In the genomic region with DNA sequence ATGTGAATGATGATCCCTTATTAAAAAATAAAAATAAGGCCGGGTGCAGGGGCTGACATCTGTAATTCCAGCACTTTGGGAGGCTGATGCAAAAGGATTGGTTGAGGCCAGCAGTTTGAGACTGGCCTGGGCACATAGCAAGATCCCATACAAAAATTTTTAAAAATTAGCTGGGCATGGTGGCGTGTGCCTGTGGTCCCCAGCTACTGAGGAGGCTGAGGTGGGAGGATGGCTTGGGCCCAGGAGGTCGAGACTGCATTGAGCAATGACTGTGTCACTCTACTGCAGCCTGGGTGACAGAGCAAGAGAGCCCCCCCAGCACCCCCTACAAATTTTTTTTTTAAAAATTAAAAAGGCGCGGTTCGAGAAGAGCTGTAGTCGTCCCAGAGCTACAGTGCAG, we compare ENCODE assay signal across 8 cellular contexts. TPM values are rescaled to one million over a fixed set of nuclear protein-coding genes. Genes with fewer than 3 reads are reported as not detected.
DNase-seq lines count a peak whose midpoint lies in the region; ATAC-seq, FAIRE-seq and TF ChIP-seq lines count a peak whose summit lies in the region.

No MANE protein-coding gene starts in this region.

- no peak for TF ChIP-seq CTCF in A549 (IDR thresholded peaks at IDR 0.05)

- no peak for TF ChIP-seq RAD21 in A549 (conservative IDR thresholded peaks at IDR 0.05 in 1 of 2, IDR thresholded peaks at IDR 0.05 in 1 of 2)

- H3K4me1 Mint-ChIP-seq in IgD-negative memory B cell = peaks cover 10 to 17% (median 11%) of the 10 kb centered on the region in 3 donors
- peaks cover 20 to 39% (median 30%) of the 10 kb centered on the region in 7 donors for H3K4me1 Mint-ChIP-seq in naive thymus-derived CD4-positive, alpha-beta T cell

- H3K4me1 ChIP-seq in A549 = peaks cover 63% of the 10 kb centered on the region
- peaks cover 10 to 28% of the 10 kb centered on the region in 2 donors for H3K4me1 ChIP-seq in naive thymus-derived CD4-positive, alpha-beta T cell (ENCODE audit: control insufficient read depth in 2 of 2, insufficient read depth in 2 of 2, low read length in 2 of 2)

- H3K27ac Mint-ChIP-seq in IgD-negative memory B cell = peak overlapping the region in 2 of 3 donors; percentile 94 to 95
- H3K27ac Mint-ChIP-seq in naive thymus-derived CD4-positive, alpha-beta T cell = peak overlapping the region; percentile 76 to 94 (median 87)

- peak overlapping the region; percentile 98; the same call in 1 of the 3 replicates for H3K4me3 ChIP-seq in A549
- peak overlapping the region; percentile 96 for H3K4me3 ChIP-seq in naive thymus-derived CD4-positive, alpha-beta T cell (ENCODE audit: low read length)

- POLR2A ChIA-PET in A549 (lab: Yijun Ruan, JAX) = interaction anchor here (0.6 to 2.3 kb wide), 3 partner anchors 14 to 392 kb away, joined by 3 to 6 read pairs (median 3); no protein-coding TSS in a partner anchor
- POLR2A ChIA-PET in naive thymus-derived CD4-positive, alpha-beta T cell (lab: Charles Lee) = interaction anchor here (0.6 to 8.3 kb wide), 6 partner anchors 12 to 78 kb away, joined by 3 to 106 read pairs (median 4); a partner anchor contains a TSS

- H3K4me3 Mint-ChIP-seq in IgD-negative memory B cell = peak overlapping the region; percentile 86 to 96 (median 95)
- H3K4me3 Mint-ChIP-seq in naive thymus-derived CD4-positive, alpha-beta T cell = peak overlapping the region; percentile 81 to 91 (median 88)

- no peaks in the 10 kb centered on the region for H3K36me3 ChIP-seq in naive thymus-derived CD4-positive, alpha-beta T cell (ENCODE audit: control insufficient read depth in 2 of 3, insufficient read depth in 3 of 3, low read length in 3 of 3)

- H3K27me3 Mint-ChIP-seq in IgD-negative memory B cell = no peaks in the 10 kb centered on the region
- H3K27me3 Mint-ChIP-seq in naive thymus-derived CD4-positive, alpha-beta T cell = no peaks in the 10 kb centered on the region

- peak overlapping the region; percentile 89 for H3K4me2 ChIP-seq in A549

- H3K27me3 ChIP-seq in naive thymus-derived CD4-positive, alpha-beta T cell (ENCODE audit: control insufficient read depth in 2 of 2, insufficient read depth in 2 of 2, low read length in 2 of 2) = no peaks in the 10 kb centered on the region

- no peaks in the 10 kb centered on the region for H3K9me3 ChIP-seq in A549
- no peaks in the 10 kb centered on the region for H3K9me3 ChIP-seq in naive thymus-derived CD4-positive, alpha-beta T cell (ENCODE audit: control insufficient read depth in 2 of 3, low read length in 3 of 3)

- FAIRE-seq in A549 (lab: Jason Lieb, UNC) (no peak), H54 (lab: Jason Lieb, UNC) (no peak)

- intact Hi-C loops in naive thymus-derived CD4-positive, alpha-beta T cell (cut with micrococcal nuclease) = loop anchor here (2.0 to 10.0 kb wide), 6 partner anchors 13 to 863 kb away; a partner anchor contains a TSS

- TF ChIP-seq POLR2A in A549 (IDR thresholded peaks at IDR 0.05; ENCODE audit: low read length) (no peak), H54 (IDR thresholded peaks at IDR 0.05; ENCODE audit: low read depth, low read length) (no peak)

- DNase-seq in A549 (ENCODE audit: low read depth in 1 of 2, low spot score in 1 of 2) = no peak
- no peak for DNase-seq in naive thymus-derived CD4-positive, alpha-beta T cell
- no peak for DNase-seq in H54 (ENCODE audit: insufficient read length, low spot score)
- DNase-seq in NCI-H82 (lab: John Stamatoyannopoulos, UW) = no peak
- no peak for DNase-seq in activated gamma-delta T cell (lab: John Stamatoyannopoulos, UW)
- DNase-seq in GOT3 (lab: John Stamatoyannopoulos, UW) = no peak

- no peak for ATAC-seq in A549
- no peak for ATAC-seq in naive thymus-derived CD4-positive, alpha-beta T cell

- H3K9me3 Mint-ChIP-seq in IgD-negative memory B cell = no peaks in the 10 kb centered on the region
- H3K9me3 Mint-ChIP-seq in naive thymus-derived CD4-positive, alpha-beta T cell = no peaks in the 10 kb centered on the region

- no peaks in the 10 kb centered on the region for H3K36me3 Mint-ChIP-seq in IgD-negative memory B cell
- peaks cover 0 to 6% (median 0%) of the 10 kb centered on the region in 5 donors for H3K36me3 Mint-ChIP-seq in naive thymus-derived CD4-positive, alpha-beta T cell

- WGBS in A549 (ENCODE audit: missing lambda C conversion rate) = 87% methylated on average over 7 of the region's 7 CpGs

- no peak for TF ChIP-seq EP300 in A549 (IDR thresholded peaks at IDR 0.05)

- CTCF ChIA-PET in A549 (lab: Yijun Ruan, JAX) = interaction anchor here (1.0 to 1.4 kb wide), 2 partner anchors 8 to 14 kb away, joined by 3 read pairs; no protein-coding TSS in a partner anchor
- CTCF ChIA-PET in naive thymus-derived CD4-positive, alpha-beta T cell (lab: Charles Lee) = interaction anchor here (0.7 to 1.2 kb wide), 3 partner anchors 13 to 1205 kb away, joined by 3 to 4 read pairs (median 3); no protein-coding TSS in a partner anchor

- H3K27ac ChIP-seq in A549 = peak overlapping the region; percentile 98 to 99
- H3K27ac ChIP-seq in cingulate gyrus (ENCODE audit: low read depth, low read length) = peak overlapping the region; percentile 84
- peak overlapping the region; percentile 84 for H3K27ac ChIP-seq in naive thymus-derived CD4-positive, alpha-beta T cell (ENCODE audit: low read depth, low read length)

TF ChIP-seq in A549, 52 proteins besides CTCF, POLR2A, EP300 and RAD21:
- TF ChIP-seq ZNF302 (CRISPR knock-in tag; IDR thresholded peaks at IDR 0.05) (no peak), CHD2 (IDR thresholded peaks at IDR 0.05; ENCODE audit: low read length, partially characterized antibody) (no peak), ESRRA (IDR thresholded peaks at IDR 0.05; ENCODE audit: borderline replicate concordance, low read length) (no peak), CHD4 (IDR thresholded peaks at IDR 0.05; ENCODE audit: borderline replicate concordance) (no peak), CBX2 (IDR thresholded peaks at IDR 0.05; ENCODE audit: borderline replicate concordance, low read depth) (no peak), TFCP2L1 (CRISPR knock-in tag; IDR thresholded peaks at IDR 0.05) (no peak), JUNB (IDR thresholded peaks at IDR 0.05) (no peak), HEYL (CRISPR knock-in tag; IDR thresholded peaks at IDR 0.05) (no peak), HOXA7 (CRISPR knock-in tag; IDR thresholded peaks at IDR 0.05) (no peak), ZC3H11A (IDR thresholded peaks at IDR 0.05) (no peak), POLR2AphosphoS2 (conservative IDR thresholded peaks at IDR 0.05; ENCODE audit: low read length) (no peak), KDM1A (IDR thresholded peaks at IDR 0.05; ENCODE audit: low read depth) (no peak)
- TF ChIP-seq, protein P1, sequence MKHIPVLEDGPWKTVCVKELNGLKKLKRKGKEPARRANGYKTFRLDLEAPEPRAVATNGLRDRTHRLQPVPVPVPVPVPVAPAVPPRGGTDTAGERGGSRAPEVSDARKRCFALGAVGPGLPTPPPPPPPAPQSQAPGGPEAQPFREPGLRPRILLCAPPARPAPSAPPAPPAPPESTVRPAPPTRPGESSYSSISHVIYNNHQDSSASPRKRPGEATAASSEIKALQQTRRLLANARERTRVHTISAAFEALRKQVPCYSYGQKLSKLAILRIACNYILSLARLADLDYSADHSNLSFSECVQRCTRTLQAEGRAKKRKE (CRISPR knock-in tag; IDR thresholded peaks at IDR 0.05; ENCODE audit: low read depth) = no peak

RNA-seq across cellular contexts. Expression of a gene that starts 1.2 kb away (rescaled TPM):
- polyA plus RNA-seq in A549 (2011; rRNA removed) = 61.0 and 68.3 TPM in 2 replicates
- polyA plus RNA-seq in A549 (2012; cell fraction: cytosol; rRNA removed) = 67.0 and 79.0 TPM in 2 replicates
- polyA plus RNA-seq in A549 (2012; cell fraction: nucleus; rRNA removed) = 29.3 and 35.6 TPM in 2 replicates
- polyA plus RNA-seq in A549 (2017; fragmentation: RNase III; extraction: RNeasy Plus Mini Kit Qiagen cat#74134 plus additional on column Dnase treatment) = 60.8 to 73.0 TPM (median 61.5 TPM) in 3 replicates
- 49.2 and 51.8 TPM in 2 replicates for polyA minus RNA-seq in A549 (2011; rRNA and poly(A)+ RNA removed)
- polyA plus RNA-seq in IgD-negative memory B cell = 16.6 TPM
- 100 to 1,000 TPM in 1 of 5 experiments, 10 to 100 TPM in 4; 73.1 to 194 (median 86.5) TPM for total RNA-seq in naive thymus-derived CD4-positive, alpha-beta T cell
- 10 to 100 TPM; 17.8 to 20.3 TPM for polyA plus RNA-seq in naive thymus-derived CD4-positive, alpha-beta T cell

RNA-seq across cellular contexts. Expression of a gene that starts 28.3 kb away (rescaled TPM):
- 2.5 TPM in 2 replicates for polyA plus RNA-seq in A549 (2011; rRNA removed)
- polyA plus RNA-seq in A549 (2012; cell fraction: cytosol; rRNA removed) = 2.8 and 3.8 TPM in 2 replicates
- 14.1 and 21.5 TPM in 2 replicates for polyA plus RNA-seq in A549 (2012; cell fraction: nucleus; rRNA removed)
- polyA plus RNA-seq in A549 (2017; fragmentation: RNase III; extraction: RNeasy Plus Mini Kit Qiagen cat#74134 plus additional on column Dnase treatment) = 8.4 to 11.2 TPM (median 11.1 TPM) in 3 replicates
- 2.9 and 4.4 TPM in 2 replicates for polyA minus RNA-seq in A549 (2011; rRNA and poly(A)+ RNA removed)
- polyA plus RNA-seq in IgD-negative memory B cell = 28.8 TPM
- 100 to 1,000 TPM in 4 of 5 experiments, 10 to 100 TPM in 1; 82.4 to 203 (median 134) TPM for total RNA-seq in naive thymus-derived CD4-positive, alpha-beta T cell
- 10 to 100 TPM; 21.0 to 32.3 TPM for polyA plus RNA-seq in naive thymus-derived CD4-positive, alpha-beta T cell
